In genomic region chr4:33078145-33078544, GRCh38 we compare ENCODE assay signal across 27 cellular contexts.
"Had no signal": no experiment of that assay in that cellular context is flagged by ENCODE, and none has a peak within 500 bp of the region (broad histone marks: within the 10 kb centered on the region; RNA-seq: fewer than 3 reads in every experiment).

No MANE protein-coding gene starts in this region.

- DNase-seq: activated CD4-positive, alpha-beta memory T cell treated with anti-CD3 and anti-CD28 coated beads, Interleukin-2, amount 10 ng/mL, durations not matched to agents 7 days and 5 days; activated CD4-positive, alpha-beta T cell treated with anti-CD3 and anti-CD28 coated beads for 36 hours; activated CD4-positive, alpha-beta T cell treated with anti-CD3 and anti-CD28 coated beads, Interleukin-2, amount 10 ng/mL, durations not matched to agents 24 days and 14 days; activated CD4-positive, alpha-beta T cell treated with anti-CD3 and anti-CD28 coated beads, Interleukin-2, amount 50 U/mL, for 4 hours; activated CD4-positive, CD25-positive, alpha-beta regulatory T cell; activated CD4-positive, CD25-positive, alpha-beta regulatory T cell treated with anti-CD3 and anti-CD28 coated beads, Interleukin-2, amount 50 U/mL, for 72 hours; activated CD8-positive, alpha-beta memory T cell treated with anti-CD3 and anti-CD28 coated beads, Interleukin-2, amount 50 U/mL, for 48 hours; activated gamma-delta T cell; activated naive CD4-positive, alpha-beta T cell; activated naive CD4-positive, alpha-beta T cell treated with anti-CD3 and anti-CD28 coated beads, Interleukin-2, amount 10 ng/mL, durations not matched to agents 7 days and 5 days; activated naive CD8-positive, alpha-beta T cell treated with anti-CD3 and anti-CD28 coated beads, Interleukin-2, amount 10 ng/mL, durations not matched to agents 7 days and 5 days; activated T-cell treated with anti-CD3 and anti-CD28 coated beads for 4 hours; activated T-cell treated with anti-CD3 and anti-CD28 coated beads, Interleukin-2, amount 50 U/mL, for 24 hours; activated T-cell treated with anti-CD3 and anti-CD28 coated beads, Interleukin-2, amount 50 U/mL, for 72 hours; brain microvascular endothelial cell; dorsolateral prefrontal cortex; effector memory CD4-positive, alpha-beta T cell; endodermal cell; erythroblast; foreskin keratinocyte; gastrocnemius medialis; T-helper 2 cell had no signal

- FAIRE-seq: bronchial epithelial cell had no signal

- H3K27me3 ChIP-seq: ascending aorta, brain microvascular endothelial cell, esophagus muscularis mucosa, foreskin keratinocyte, gastrocnemius medialis had no signal

- H3K27ac ChIP-seq: ascending aorta, brain microvascular endothelial cell, coronary artery, dorsolateral prefrontal cortex, esophagus muscularis mucosa, foreskin keratinocyte, gastrocnemius medialis had no signal

- H3K36me3 ChIP-seq: ascending aorta, brain microvascular endothelial cell, esophagus muscularis mucosa, gastrocnemius medialis had no signal

- H3K4me1 ChIP-seq: ascending aorta, foreskin keratinocyte, gastrocnemius medialis had no signal

- H3K4me3 ChIP-seq: ascending aorta, coronary artery, dorsolateral prefrontal cortex, esophagus muscularis mucosa, gastrocnemius medialis had no signal

- ATAC-seq: activated CD4-positive, alpha-beta T cell treated with anti-CD3 and anti-CD28 coated beads for 36 hours; activated naive CD4-positive, alpha-beta T cell treated with anti-CD3 and anti-CD28 coated beads, Interleukin-2, amount 50 U/mL, for 72 hours; activated T-cell treated with anti-CD3 and anti-CD28 coated beads, Interleukin-2, amount 50 U/mL, for 72 hours; foreskin keratinocyte; gastrocnemius medialis had no signal

- H3K9me3 ChIP-seq: ascending aorta, esophagus muscularis mucosa, gastrocnemius medialis had no signal
